In the genomic region with DNA sequence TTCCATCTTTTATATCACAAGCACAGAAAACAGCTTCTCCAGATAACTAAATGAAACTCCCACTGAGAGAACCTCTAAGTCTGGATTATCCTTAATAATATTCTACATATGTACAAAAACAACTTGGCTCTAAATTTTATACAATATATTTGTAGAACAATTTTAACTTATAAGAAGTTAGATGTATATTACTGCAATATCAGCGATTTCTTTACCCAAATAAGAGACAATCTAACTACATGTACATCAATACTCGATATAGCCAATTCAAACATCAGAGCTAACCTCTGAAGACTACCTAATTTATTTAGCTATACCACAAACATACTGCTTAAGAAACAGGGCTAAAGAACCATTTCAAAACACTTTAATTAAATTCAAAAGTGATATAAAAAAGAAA, we compare ENCODE assay signal across 24 cellular contexts.
"Had no signal": no experiment of that assay in that cellular context is flagged by ENCODE, and none has a peak within 500 bp of the region (broad histone marks: within the 10 kb centered on the region; RNA-seq: fewer than 3 reads in every experiment).

No MANE protein-coding gene starts in this region.

- H3K27me3 ChIP-seq: esophagus squamous epithelium, gastrocnemius medialis, heart right ventricle, left lung had no signal

- H3K9me3 ChIP-seq: esophagus squamous epithelium, gastrocnemius medialis, heart right ventricle, left lung, lower lobe of right lung, mucosa of descending colon had no signal

- H3K4me3 ChIP-seq: coronary artery, esophagus squamous epithelium, gastrocnemius medialis, heart right ventricle, left lung, lower lobe of right lung, mucosa of descending colon had no signal

- FAIRE-seq: endometrium, keratinocyte had no signal

- H3K4me1 ChIP-seq: esophagus squamous epithelium, gastrocnemius medialis, heart right ventricle, left lung, lower lobe of right lung had no signal

- DNase-seq: effector CD8-positive, alpha-beta T cell; effector memory CD8-positive, alpha-beta T cell; endodermal cell; erythroblast; esophagus squamous epithelium; foreskin fibroblast; foreskin melanocyte; gastrocnemius medialis; glutamatergic neuron; head of caudate nucleus; heart right ventricle; hippocampal formation; left cardiac atrium; left lung; left ventricle myocardium superior; lower lobe of right lung; mesenchymal stem cell; mucosa of descending colon; naive B cell had no signal

- ATAC-seq: effector memory CD8-positive, alpha-beta T cell; esophagus mucosa; gastrocnemius medialis; heart right ventricle; left cardiac atrium; left lung; left ventricle myocardium superior; lower lobe of right lung; mucosa of descending colon had no signal

- H3K27ac ChIP-seq: coronary artery, epithelial cell of prostate, esophagus squamous epithelium, gastrocnemius medialis, heart right ventricle, left lung, lower lobe of right lung had no signal
